ENCODE assay signal across 1 cellular context in genomic region chr11:72642815-72643511, GRCh38.
TF ChIP-seq lines count a peak whose summit lies in the region.

No MANE protein-coding gene starts in this region.

TF ChIP-seq in HepG2, 621 proteins besides CTCF, POLR2A, EP300 and RAD21 (continued from another document and continues in another):
- TF ChIP-seq CREB3 (CRISPR knock-in tag; IDR thresholded peaks at IDR 0.05) = no peak
- no peak for TF ChIP-seq NONO (IDR thresholded peaks at IDR 0.05)
- TF ChIP-seq NONO (CRISPR knock-in tag; conservative IDR thresholded peaks at IDR 0.05) = 0 out of 2 replicates have a peak, but pooled peaks have one; percentile 32
- no peak for TF ChIP-seq ZBTB7A (CRISPR knock-in tag; IDR thresholded peaks at IDR 0.05)
- TF ChIP-seq ZMYM3 (CRISPR knock-in tag; IDR thresholded peaks at IDR 0.05) = no peak
- TF ChIP-seq ZFP36L1 (CRISPR knock-in tag; IDR thresholded peaks at IDR 0.05) = no peak
- no peak for TF ChIP-seq TP53 (CRISPR knock-in tag; conservative IDR thresholded peaks at IDR 0.05)
- TF ChIP-seq ZNF780A (CRISPR knock-in tag; IDR thresholded peaks at IDR 0.05) = no peak
- no peak for TF ChIP-seq ZFP37 (CRISPR knock-in tag; IDR thresholded peaks at IDR 0.05; ENCODE audit: borderline replicate concordance)
- no peak for TF ChIP-seq ZNF550 (CRISPR knock-in tag; IDR thresholded peaks at IDR 0.05; ENCODE audit: borderline replicate concordance)
- TF ChIP-seq ZNF138 (CRISPR knock-in tag; IDR thresholded peaks at IDR 0.05; ENCODE audit: low read depth) = no peak
- no peak for TF ChIP-seq RERE (CRISPR knock-in tag; IDR thresholded peaks at IDR 0.05; ENCODE audit: low read depth)
- no peak for TF ChIP-seq WIZ (CRISPR knock-in tag; IDR thresholded peaks at IDR 0.05)
- TF ChIP-seq ZNF275 (CRISPR knock-in tag; IDR thresholded peaks at IDR 0.05; ENCODE audit: borderline replicate concordance) = no peak
- TF ChIP-seq RELA (CRISPR knock-in tag; IDR thresholded peaks at IDR 0.05) = no peak
- TF ChIP-seq ZC3H4 (CRISPR knock-in tag; IDR thresholded peaks at IDR 0.05; ENCODE audit: borderline replicate concordance) = no peak
- no peak; the same call in 1 of the 2 replicates for TF ChIP-seq ZNF710 (CRISPR knock-in tag; IDR thresholded peaks at IDR 0.05; ENCODE audit: borderline replicate concordance)
- no peak for TF ChIP-seq ZGPAT (CRISPR knock-in tag; IDR thresholded peaks at IDR 0.05)
- no peak for TF ChIP-seq ZXDC (CRISPR knock-in tag; IDR thresholded peaks at IDR 0.05)
- TF ChIP-seq ERF (CRISPR knock-in tag; IDR thresholded peaks at IDR 0.05) = no peak
- no peak for TF ChIP-seq TBX3 (IDR thresholded peaks at IDR 0.05; ENCODE audit: borderline replicate concordance)
- TF ChIP-seq HHEX (CRISPR knock-in tag; IDR thresholded peaks at IDR 0.05) = no peak
- no peak for TF ChIP-seq ZNF503 (CRISPR knock-in tag; IDR thresholded peaks at IDR 0.05)
- no peak for TF ChIP-seq TCF7 (IDR thresholded peaks at IDR 0.05; ENCODE audit: low read depth)
- TF ChIP-seq SSRP1 (CRISPR knock-in tag; IDR thresholded peaks at IDR 0.05) = no peak
- no peak for TF ChIP-seq ZNF326 (CRISPR knock-in tag; IDR thresholded peaks at IDR 0.05; ENCODE audit: borderline replicate concordance)
- peak; percentile 34; the same call in 1 of the 2 replicates for TF ChIP-seq NRL (CRISPR knock-in tag; IDR thresholded peaks at IDR 0.05; ENCODE audit: borderline replicate concordance)
- no peak for TF ChIP-seq ZNF850 (CRISPR knock-in tag; conservative IDR thresholded peaks at IDR 0.05)
- TF ChIP-seq CBFB (CRISPR knock-in tag; IDR thresholded peaks at IDR 0.05) = no peak
- TF ChIP-seq FUBP1 (CRISPR knock-in tag; IDR thresholded peaks at IDR 0.05; ENCODE audit: borderline replicate concordance) = no peak
- no peak for TF ChIP-seq PAX8 (CRISPR knock-in tag; IDR thresholded peaks at IDR 0.05; ENCODE audit: borderline replicate concordance)
- TF ChIP-seq ARID4A (CRISPR knock-in tag; IDR thresholded peaks at IDR 0.05; ENCODE audit: borderline replicate concordance) = peak; percentile 23; the same call in 1 of the 2 replicates
- no peak for TF ChIP-seq GATA4 (IDR thresholded peaks at IDR 0.05; ENCODE audit: borderline replicate concordance, low read depth)
- no peak for TF ChIP-seq MAFF (IDR thresholded peaks at IDR 0.05; ENCODE audit: low read depth, low read length)
- TF ChIP-seq ZFP36L2 (CRISPR knock-in tag; IDR thresholded peaks at IDR 0.05) = 0 out of 2 replicates have a peak, but pooled peaks have one; percentile 17
- TF ChIP-seq HNRNPK (IDR thresholded peaks at IDR 0.05; ENCODE audit: low read depth, low read length, poor library complexity, severe bottlenecking) = no peak
- TF ChIP-seq ETV6 (CRISPR knock-in tag; conservative IDR thresholded peaks at IDR 0.05) = no peak
- TF ChIP-seq PAWR (CRISPR knock-in tag; IDR thresholded peaks at IDR 0.05; ENCODE audit: borderline replicate concordance) = no peak
- TF ChIP-seq LCORL (IDR thresholded peaks at IDR 0.05) = no peak
- 0 out of 2 replicates have a peak, but pooled peaks have one; percentile 18 for TF ChIP-seq LCORL (CRISPR knock-in tag; IDR thresholded peaks at IDR 0.05)
- TF ChIP-seq GATAD2A (CRISPR knock-in tag; IDR thresholded peaks at IDR 0.05) = no peak
